Comparison of ENCODE assay signal across 1 cellular context in the genomic region with DNA sequence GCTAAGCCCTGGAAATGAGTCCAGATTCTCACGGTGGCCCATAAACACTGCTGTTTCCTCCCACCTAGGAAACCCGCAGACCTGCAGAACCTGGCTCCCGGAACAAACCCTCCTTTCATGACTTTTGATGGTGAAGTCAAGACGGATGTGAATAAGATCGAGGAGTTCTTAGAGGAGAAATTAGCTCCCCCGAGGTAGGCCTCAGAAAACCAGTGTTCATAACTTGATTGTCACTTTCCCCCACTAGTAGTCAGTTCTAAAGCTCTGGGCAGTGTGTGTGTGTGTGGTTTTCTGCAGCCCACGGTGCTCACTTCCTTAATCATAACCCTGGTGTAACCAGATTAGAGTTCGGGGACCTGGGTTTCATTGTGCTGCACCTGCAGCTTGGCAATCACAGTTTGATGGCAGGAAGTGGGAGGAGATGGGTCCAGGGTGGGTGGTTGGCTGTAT.
A peak's percentile ranks its signal among the peaks of the same experiment; 100 is the strongest.
TF ChIP-seq lines count a peak whose summit lies in the region.

No MANE protein-coding gene starts in this region.

TF ChIP-seq in GM12878, 131 proteins besides CTCF, POLR2A, EP300 and RAD21 (continued from another document):
- TF ChIP-seq ASH2L (IDR thresholded peaks at IDR 0.05; ENCODE audit: borderline replicate concordance, low read depth) (0 out of 2 replicates have a peak, but pooled peaks have one; percentile 30), TBL1XR1 (IDR thresholded peaks at IDR 0.05; ENCODE audit: low read depth, low read length) (peak; percentile 54; the same call in 1 of the 2 replicates), POLR2AphosphoS5 (IDR thresholded peaks at IDR 0.05; ENCODE audit: low read length) (no peak), TCF12 (IDR thresholded peaks at IDR 0.05; ENCODE audit: low read depth, low read length) (peak; percentile 82), CBX5 (IDR thresholded peaks at IDR 0.05; ENCODE audit: low read depth) (0 out of 2 replicates have a peak, but pooled peaks have one; percentile 90), RBBP5 (conservative IDR thresholded peaks at IDR 0.05) (no peak), GATAD2B (conservative IDR thresholded peaks at IDR 0.05; ENCODE audit: low read depth) (peak; percentile 54), TCF3 (IDR thresholded peaks at IDR 0.05; ENCODE audit: borderline replicate concordance, insufficient read depth, low read depth, low read length) (peak; percentile 85), POU2F2 (IDR thresholded peaks at IDR 0.05; ENCODE audit: borderline replicate concordance, low read depth, low read length) (peak; percentile 53; the same call in 1 of the 3 replicates), NBN (IDR thresholded peaks at IDR 0.05) (peak; percentile 30; the same call in 1 of the 2 replicates), IRF4 (IDR thresholded peaks at IDR 0.05; ENCODE audit: low read depth, low read length) (peak; percentile 92), PAX5 (IDR thresholded peaks at IDR 0.05; ENCODE audit: borderline replicate concordance, low read depth, low read length) (peak; percentile 83; the same call in 1 of the 2 replicates), CHD4 (IDR thresholded peaks at IDR 0.05) (no peak)
- TF ChIP-seq, protein P1, sequence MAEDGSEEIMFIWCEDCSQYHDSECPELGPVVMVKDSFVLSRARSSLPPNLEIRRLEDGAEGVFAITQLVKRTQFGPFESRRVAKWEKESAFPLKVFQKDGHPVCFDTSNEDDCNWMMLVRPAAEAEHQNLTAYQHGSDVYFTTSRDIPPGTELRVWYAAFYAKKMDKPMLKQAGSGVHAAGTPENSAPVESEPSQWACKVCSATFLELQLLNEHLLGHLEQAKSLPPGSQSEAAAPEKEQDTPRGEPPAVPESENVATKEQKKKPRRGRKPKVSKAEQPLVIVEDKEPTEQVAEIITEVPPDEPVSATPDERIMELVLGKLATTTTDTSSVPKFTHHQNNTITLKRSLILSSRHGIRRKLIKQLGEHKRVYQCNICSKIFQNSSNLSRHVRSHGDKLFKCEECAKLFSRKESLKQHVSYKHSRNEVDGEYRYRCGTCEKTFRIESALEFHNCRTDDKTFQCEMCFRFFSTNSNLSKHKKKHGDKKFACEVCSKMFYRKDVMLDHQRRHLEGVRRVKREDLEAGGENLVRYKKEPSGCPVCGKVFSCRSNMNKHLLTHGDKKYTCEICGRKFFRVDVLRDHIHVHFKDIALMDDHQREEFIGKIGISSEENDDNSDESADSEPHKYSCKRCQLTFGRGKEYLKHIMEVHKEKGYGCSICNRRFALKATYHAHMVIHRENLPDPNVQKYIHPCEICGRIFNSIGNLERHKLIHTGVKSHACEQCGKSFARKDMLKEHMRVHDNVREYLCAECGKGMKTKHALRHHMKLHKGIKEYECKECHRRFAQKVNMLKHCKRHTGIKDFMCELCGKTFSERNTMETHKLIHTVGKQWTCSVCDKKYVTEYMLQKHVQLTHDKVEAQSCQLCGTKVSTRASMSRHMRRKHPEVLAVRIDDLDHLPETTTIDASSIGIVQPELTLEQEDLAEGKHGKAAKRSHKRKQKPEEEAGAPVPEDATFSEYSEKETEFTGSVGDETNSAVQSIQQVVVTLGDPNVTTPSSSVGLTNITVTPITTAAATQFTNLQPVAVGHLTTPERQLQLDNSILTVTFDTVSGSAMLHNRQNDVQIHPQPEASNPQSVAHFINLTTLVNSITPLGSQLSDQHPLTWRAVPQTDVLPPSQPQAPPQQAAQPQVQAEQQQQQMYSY (CRISPR knock-in tag; IDR thresholded peaks at IDR 0.05) = no peak
- TF ChIP-seq, protein P2, sequence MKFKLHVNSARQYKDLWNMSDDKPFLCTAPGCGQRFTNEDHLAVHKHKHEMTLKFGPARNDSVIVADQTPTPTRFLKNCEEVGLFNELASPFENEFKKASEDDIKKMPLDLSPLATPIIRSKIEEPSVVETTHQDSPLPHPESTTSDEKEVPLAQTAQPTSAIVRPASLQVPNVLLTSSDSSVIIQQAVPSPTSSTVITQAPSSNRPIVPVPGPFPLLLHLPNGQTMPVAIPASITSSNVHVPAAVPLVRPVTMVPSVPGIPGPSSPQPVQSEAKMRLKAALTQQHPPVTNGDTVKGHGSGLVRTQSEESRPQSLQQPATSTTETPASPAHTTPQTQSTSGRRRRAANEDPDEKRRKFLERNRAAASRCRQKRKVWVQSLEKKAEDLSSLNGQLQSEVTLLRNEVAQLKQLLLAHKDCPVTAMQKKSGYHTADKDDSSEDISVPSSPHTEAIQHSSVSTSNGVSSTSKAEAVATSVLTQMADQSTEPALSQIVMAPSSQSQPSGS (IDR thresholded peaks at IDR 0.05; ENCODE audit: low read length) = peak; percentile 61; the same call in 1 of the 2 replicates
